ENCODE assay signal across 1 cellular context in genomic region chr5:68194405-68194804, GRCh38.
TF ChIP-seq lines count a peak whose summit lies in the region.

No MANE protein-coding gene starts in this region.

TF ChIP-seq in WTC11, 78 proteins besides CTCF, POLR2A, EP300 and RAD21 (continued from another document):
- TF ChIP-seq MLX (CRISPR knock-in tag; IDR thresholded peaks at IDR 0.05): no peak
- no peak for TF ChIP-seq ZSCAN18 (CRISPR knock-in tag; IDR thresholded peaks at IDR 0.05)
- no peak for TF ChIP-seq ERG (CRISPR knock-in tag; IDR thresholded peaks at IDR 0.05)
- TF ChIP-seq SMAD3 (CRISPR knock-in tag; IDR thresholded peaks at IDR 0.05; ENCODE audit: borderline replicate concordance): no peak
- no peak for TF ChIP-seq ZNF532 (CRISPR knock-in tag; IDR thresholded peaks at IDR 0.05; ENCODE audit: borderline replicate concordance)
- no peak for TF ChIP-seq ZMAT4 (CRISPR knock-in tag; IDR thresholded peaks at IDR 0.05)
- no peak for TF ChIP-seq E2F1 (CRISPR knock-in tag; IDR thresholded peaks at IDR 0.05)
- TF ChIP-seq NR1H2 (CRISPR knock-in tag; IDR thresholded peaks at IDR 0.05): no peak
- no peak for TF ChIP-seq OVOL2 (CRISPR knock-in tag; IDR thresholded peaks at IDR 0.05; ENCODE audit: borderline replicate concordance)
- TF ChIP-seq ARID4B (CRISPR knock-in tag; IDR thresholded peaks at IDR 0.05; ENCODE audit: borderline replicate concordance): no peak
- no peak for TF ChIP-seq SOX15 (CRISPR knock-in tag; IDR thresholded peaks at IDR 0.05)
